In the genomic region with DNA sequence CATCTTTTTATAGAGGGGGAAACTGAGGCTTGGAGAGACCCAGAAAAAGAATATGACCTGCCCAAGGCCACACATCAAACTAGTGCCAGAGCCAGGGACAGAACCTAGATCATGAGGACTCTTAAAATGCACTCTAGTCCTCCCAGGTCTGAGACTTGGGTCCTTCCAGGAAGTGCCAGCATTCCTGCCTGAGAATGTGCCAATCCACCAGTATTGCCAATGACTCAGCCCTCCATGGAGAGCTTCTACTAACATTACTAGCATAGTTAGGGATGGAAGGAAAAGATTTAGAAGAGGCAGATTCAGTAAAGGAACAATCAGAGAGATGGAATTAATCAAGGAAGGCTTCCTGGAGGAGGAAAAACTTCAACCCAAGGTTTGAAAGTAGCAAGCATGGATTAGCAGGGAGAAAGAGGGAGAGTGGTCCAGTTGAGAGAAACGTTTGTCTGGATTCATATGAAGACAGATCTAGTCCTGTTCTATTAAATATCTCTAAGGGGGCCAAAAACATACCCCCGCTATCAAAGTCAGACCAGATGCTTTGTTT, we compare ENCODE assay signal across 1 cellular context.
TF ChIP-seq lines count a peak whose summit lies in the region.

No MANE protein-coding gene starts in this region.

TF ChIP-seq in HCT116, 20 proteins besides CTCF, POLR2A, EP300 and RAD21 (continued from another document):
- TF ChIP-seq ZNF274 (IDR thresholded peaks at IDR 0.05; ENCODE audit: low read depth, low read length) (no peak), FOSL1 (IDR thresholded peaks at IDR 0.05; ENCODE audit: low read depth) (no peak)
- TF ChIP-seq, protein P1, sequence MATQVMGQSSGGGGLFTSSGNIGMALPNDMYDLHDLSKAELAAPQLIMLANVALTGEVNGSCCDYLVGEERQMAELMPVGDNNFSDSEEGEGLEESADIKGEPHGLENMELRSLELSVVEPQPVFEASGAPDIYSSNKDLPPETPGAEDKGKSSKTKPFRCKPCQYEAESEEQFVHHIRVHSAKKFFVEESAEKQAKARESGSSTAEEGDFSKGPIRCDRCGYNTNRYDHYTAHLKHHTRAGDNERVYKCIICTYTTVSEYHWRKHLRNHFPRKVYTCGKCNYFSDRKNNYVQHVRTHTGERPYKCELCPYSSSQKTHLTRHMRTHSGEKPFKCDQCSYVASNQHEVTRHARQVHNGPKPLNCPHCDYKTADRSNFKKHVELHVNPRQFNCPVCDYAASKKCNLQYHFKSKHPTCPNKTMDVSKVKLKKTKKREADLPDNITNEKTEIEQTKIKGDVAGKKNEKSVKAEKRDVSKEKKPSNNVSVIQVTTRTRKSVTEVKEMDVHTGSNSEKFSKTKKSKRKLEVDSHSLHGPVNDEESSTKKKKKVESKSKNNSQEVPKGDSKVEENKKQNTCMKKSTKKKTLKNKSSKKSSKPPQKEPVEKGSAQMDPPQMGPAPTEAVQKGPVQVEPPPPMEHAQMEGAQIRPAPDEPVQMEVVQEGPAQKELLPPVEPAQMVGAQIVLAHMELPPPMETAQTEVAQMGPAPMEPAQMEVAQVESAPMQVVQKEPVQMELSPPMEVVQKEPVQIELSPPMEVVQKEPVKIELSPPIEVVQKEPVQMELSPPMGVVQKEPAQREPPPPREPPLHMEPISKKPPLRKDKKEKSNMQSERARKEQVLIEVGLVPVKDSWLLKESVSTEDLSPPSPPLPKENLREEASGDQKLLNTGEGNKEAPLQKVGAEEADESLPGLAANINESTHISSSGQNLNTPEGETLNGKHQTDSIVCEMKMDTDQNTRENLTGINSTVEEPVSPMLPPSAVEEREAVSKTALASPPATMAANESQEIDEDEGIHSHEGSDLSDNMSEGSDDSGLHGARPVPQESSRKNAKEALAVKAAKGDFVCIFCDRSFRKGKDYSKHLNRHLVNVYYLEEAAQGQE (IDR thresholded peaks at IDR 0.05; ENCODE audit: low read depth): no peak
TF ChIP-seq in HCT116: peak in this region for 0.
